14 cellular contexts compared by ENCODE assay signal in genomic region chr11:46905806-46906205, GRCh38. TPM values are rescaled to one million over a fixed set of nuclear protein-coding genes. Genes with fewer than 3 reads are reported as not detected.
"Had no signal": no experiment of that assay in that cellular context is flagged by ENCODE, and none has a peak within 500 bp of the region (broad histone marks: within the 10 kb centered on the region; RNA-seq: fewer than 3 reads in every experiment).

No MANE protein-coding gene starts in this region.

- H3K9me3 ChIP-seq: colonic mucosa, suprapubic skin had no signal

- ATAC-seq: activated CD8-positive, alpha-beta T cell treated with anti-CD3 and anti-CD28 coated beads, Interleukin-2, amount 10 ng/mL, durations not matched to agents 7 days and 5 days; natural killer cell; T-helper 17 cell had no signal

- H3K27me3 ChIP-seq: colonic mucosa, suprapubic skin had no signal

- H3K36me3 Mint-ChIP-seq: activated naive CD4-positive, alpha-beta T cell treated with anti-CD3 and anti-CD28 coated beads, Interleukin-2, amount 50 U/mL, for 72 hours; natural killer cell had no signal

- FAIRE-seq: TTC549 had no signal

- H3K4me1 Mint-ChIP-seq: activated B cell treated with CpG ODN at 0.5 μM for 24 hours, natural killer cell had no signal

- H3K27ac ChIP-seq: colonic mucosa, skin epidermis, suprapubic skin had no signal

- H3K36me3 ChIP-seq: colonic mucosa had no signal

- H3K9me3 Mint-ChIP-seq: activated B cell treated with CpG ODN at 0.5 μM for 24 hours; activated naive CD4-positive, alpha-beta T cell treated with anti-CD3 and anti-CD28 coated beads, Interleukin-2, amount 50 U/mL, for 72 hours; natural killer cell; stimulated activated naive CD8-positive, alpha-beta T cell treated with anti-CD3 and anti-CD28 coated beads, Interleukin-15, Interleukin-2, amounts not matched to agents 100 ng/mL and 50 ng/mL, for 24 hours had no signal

- H3K27ac Mint-ChIP-seq: activated B cell treated with CpG ODN at 0.5 μM for 24 hours; activated CD8-positive, alpha-beta T cell treated with anti-CD3 and anti-CD28 coated beads, Interleukin-2, amount 10 ng/mL, durations not matched to agents 7 days and 5 days; natural killer cell; stimulated activated naive CD8-positive, alpha-beta T cell treated with anti-CD3 and anti-CD28 coated beads, Interleukin-15, Interleukin-2, amounts not matched to agents 100 ng/mL and 50 ng/mL, for 24 hours; T-helper 17 cell had no signal

- H3K4me1 ChIP-seq: colonic mucosa, suprapubic skin had no signal

- H3K4me3 Mint-ChIP-seq: activated B cell treated with CpG ODN at 0.5 μM for 24 hours; activated CD8-positive, alpha-beta T cell treated with anti-CD3 and anti-CD28 coated beads, Interleukin-2, amount 10 ng/mL, durations not matched to agents 7 days and 5 days; natural killer cell; stimulated activated naive CD8-positive, alpha-beta T cell treated with anti-CD3 and anti-CD28 coated beads, Interleukin-15, Interleukin-2, amounts not matched to agents 100 ng/mL and 50 ng/mL, for 24 hours; T-helper 17 cell had no signal

- DNase-seq: activated B cell treated with CpG ODN at 0.5 μM for 24 hours; activated CD8-positive, alpha-beta memory T cell treated with anti-CD3 and anti-CD28 coated beads, Interleukin-2, amount 50 U/mL, for 4 hours; activated CD8-positive, alpha-beta T cell treated with anti-CD3 and anti-CD28 coated beads, Interleukin-2, amount 10 ng/mL, durations not matched to agents 7 days and 5 days; activated gamma-delta T cell; activated T-cell treated with anti-CD3 and anti-CD28 coated beads, Interleukin-2, amount 50 U/mL, for 48 hours; colonic mucosa; effector CD4-positive, alpha-beta T cell; natural killer cell; T-helper 17 cell had no signal

- H3K4me3 ChIP-seq: colonic mucosa, skin epidermis, suprapubic skin had no signal

RNA-seq across cellular contexts. Expression of gene LRP4, which starts 12.5 kb away (rescaled TPM):
- total RNA-seq: activated CD8-positive, alpha-beta T cell treated with anti-CD3 and anti-CD28 coated beads, Interleukin-2, amount 10 ng/mL, durations not matched to agents 7 days and 5 days; natural killer cell; T-helper 17 cell had no signal
